ENCODE assay signal across 23 cellular contexts in the genomic region with DNA sequence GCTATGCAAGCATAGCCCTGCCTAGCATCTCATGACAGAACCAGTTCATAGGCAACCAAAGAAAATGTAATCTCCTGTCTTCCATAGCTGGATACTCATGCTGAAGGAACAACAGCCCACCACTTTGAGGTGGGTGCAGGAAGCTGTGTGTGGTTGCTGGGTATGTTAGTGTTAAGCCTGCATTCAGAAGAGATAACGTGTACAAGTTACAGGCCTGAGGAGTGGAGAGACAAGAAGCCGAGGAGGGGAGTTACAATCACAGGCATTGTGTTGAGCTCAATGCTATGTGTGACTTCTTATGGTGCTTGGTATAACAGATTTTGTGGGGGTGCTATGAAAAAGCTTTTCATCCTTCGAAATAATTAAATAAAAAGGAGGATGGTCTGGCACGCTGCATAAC.
"Had no signal": no experiment of that assay in that cellular context is flagged by ENCODE, and none has a peak within 500 bp of the region (broad histone marks: within the 10 kb centered on the region; RNA-seq: fewer than 3 reads in every experiment).

No MANE protein-coding gene starts in this region.

- ATAC-seq: activated CD4-positive, alpha-beta T cell treated with anti-CD3 and anti-CD28 coated beads for 36 hours; activated CD8-positive, alpha-beta memory T cell treated with anti-CD3 and anti-CD28 coated beads, Interleukin-2, amount 10 ng/mL, durations not matched to agents 7 days and 5 days; gastroesophageal sphincter; psoas muscle; right lobe of liver had no signal

- DNase-seq: activated CD4-positive, alpha-beta memory T cell treated with anti-CD3 and anti-CD28 coated beads for 36 hours; activated CD4-positive, alpha-beta T cell treated with anti-CD3 and anti-CD28 coated beads for 36 hours; activated CD8-positive, alpha-beta memory T cell treated with anti-CD3 and anti-CD28 coated beads, Interleukin-2, amount 10 ng/mL, durations not matched to agents 7 days and 5 days; activated effector memory CD4-positive, alpha-beta T cell treated with Interleukin-2 at 50 U/mL for 16 hours; activated T-cell treated with anti-CD3 and anti-CD28 coated beads, Interleukin-2, amount 50 U/mL, for 24 hours; amniotic stem cell; brain microvascular endothelial cell; cerebellar nuclear complex; dermis blood vessel endothelial cell; endodermal cell; kidney; left ventricle myocardium inferior; mesenchymal stem cell; psoas muscle; right lobe of liver; spleen; WERI-Rb-1 had no signal

- H3K27me3 Mint-ChIP-seq: activated CD4-positive, alpha-beta memory T cell treated with anti-CD3 and anti-CD28 coated beads for 36 hours; activated CD4-positive, alpha-beta T cell treated with anti-CD3 and anti-CD28 coated beads for 36 hours; activated naive CD4-positive, alpha-beta T cell treated with anti-CD3 and anti-CD28 coated beads, Interleukin-2, amount 50 U/mL, for 24 hours; activated T-cell treated with anti-CD3 and anti-CD28 coated beads, Interleukin-2, amount 50 U/mL, for 24 hours; stimulated activated naive CD8-positive, alpha-beta T cell treated with anti-CD3 and anti-CD28 coated beads, Interleukin-15, Interleukin-2, amounts not matched to agents 100 ng/mL and 50 ng/mL, for 24 hours had no signal

- H3K4me1 ChIP-seq: gastroesophageal sphincter, psoas muscle, spleen had no signal

- H3K27me3 ChIP-seq: brain microvascular endothelial cell, gastroesophageal sphincter, hepatocyte, right lobe of liver, spleen had no signal

- H3K4me3 Mint-ChIP-seq: activated CD4-positive, alpha-beta memory T cell treated with anti-CD3 and anti-CD28 coated beads for 36 hours; activated CD4-positive, alpha-beta T cell treated with anti-CD3 and anti-CD28 coated beads for 36 hours; activated CD8-positive, alpha-beta memory T cell treated with anti-CD3 and anti-CD28 coated beads, Interleukin-2, amount 10 ng/mL, durations not matched to agents 7 days and 5 days; activated naive CD4-positive, alpha-beta T cell treated with anti-CD3 and anti-CD28 coated beads, Interleukin-2, amount 50 U/mL, for 24 hours; activated T-cell treated with anti-CD3 and anti-CD28 coated beads, Interleukin-2, amount 50 U/mL, for 24 hours; endodermal cell; nephron; stimulated activated naive CD8-positive, alpha-beta T cell treated with anti-CD3 and anti-CD28 coated beads, Interleukin-15, Interleukin-2, amounts not matched to agents 100 ng/mL and 50 ng/mL, for 24 hours had no signal

- H3K4me3 ChIP-seq: gastroesophageal sphincter, hepatocyte, left ventricle myocardium inferior, psoas muscle, right lobe of liver, spleen, thoracic aorta had no signal

- H3K4me2 ChIP-seq: hepatocyte had no signal

- H2AFZ ChIP-seq: hepatocyte had no signal

- H3K36me3 ChIP-seq: brain microvascular endothelial cell, gastroesophageal sphincter, left ventricle myocardium inferior, right lobe of liver, spleen, thoracic aorta, WERI-Rb-1 had no signal

- H3K4me1 Mint-ChIP-seq: activated CD4-positive, alpha-beta T cell treated with anti-CD3 and anti-CD28 coated beads for 36 hours; activated CD8-positive, alpha-beta memory T cell treated with anti-CD3 and anti-CD28 coated beads, Interleukin-2, amount 10 ng/mL, durations not matched to agents 7 days and 5 days; activated naive CD4-positive, alpha-beta T cell treated with anti-CD3 and anti-CD28 coated beads, Interleukin-2, amount 50 U/mL, for 24 hours; nephron had no signal

- H3K27ac ChIP-seq: brain microvascular endothelial cell, gastroesophageal sphincter, hepatocyte, left ventricle myocardium inferior, psoas muscle, right lobe of liver, spleen, thoracic aorta, WERI-Rb-1 had no signal

- H3K9me3 ChIP-seq: gastroesophageal sphincter, left ventricle myocardium inferior, psoas muscle, right lobe of liver, spleen, thoracic aorta had no signal

- H3K9me3 Mint-ChIP-seq: activated CD4-positive, alpha-beta memory T cell treated with anti-CD3 and anti-CD28 coated beads for 36 hours; activated naive CD4-positive, alpha-beta T cell treated with anti-CD3 and anti-CD28 coated beads, Interleukin-2, amount 50 U/mL, for 24 hours; activated T-cell treated with anti-CD3 and anti-CD28 coated beads, Interleukin-2, amount 50 U/mL, for 24 hours; endodermal cell; nephron; stimulated activated naive CD8-positive, alpha-beta T cell treated with anti-CD3 and anti-CD28 coated beads, Interleukin-15, Interleukin-2, amounts not matched to agents 100 ng/mL and 50 ng/mL, for 24 hours had no signal

- FAIRE-seq: kidney had no signal

- H3K36me3 Mint-ChIP-seq: activated CD4-positive, alpha-beta memory T cell treated with anti-CD3 and anti-CD28 coated beads for 36 hours; activated CD8-positive, alpha-beta memory T cell treated with anti-CD3 and anti-CD28 coated beads, Interleukin-2, amount 10 ng/mL, durations not matched to agents 7 days and 5 days; activated naive CD4-positive, alpha-beta T cell treated with anti-CD3 and anti-CD28 coated beads, Interleukin-2, amount 50 U/mL, for 24 hours had no signal

- H3K27ac Mint-ChIP-seq: activated CD4-positive, alpha-beta memory T cell treated with anti-CD3 and anti-CD28 coated beads for 36 hours; activated CD4-positive, alpha-beta T cell treated with anti-CD3 and anti-CD28 coated beads for 36 hours; activated CD8-positive, alpha-beta memory T cell treated with anti-CD3 and anti-CD28 coated beads, Interleukin-2, amount 10 ng/mL, durations not matched to agents 7 days and 5 days; activated naive CD4-positive, alpha-beta T cell treated with anti-CD3 and anti-CD28 coated beads, Interleukin-2, amount 50 U/mL, for 24 hours; activated T-cell treated with anti-CD3 and anti-CD28 coated beads, Interleukin-2, amount 50 U/mL, for 24 hours; endodermal cell; nephron; stimulated activated naive CD8-positive, alpha-beta T cell treated with anti-CD3 and anti-CD28 coated beads, Interleukin-15, Interleukin-2, amounts not matched to agents 100 ng/mL and 50 ng/mL, for 24 hours had no signal
